ENCODE assay signal across 21 cellular contexts in the genomic region with DNA sequence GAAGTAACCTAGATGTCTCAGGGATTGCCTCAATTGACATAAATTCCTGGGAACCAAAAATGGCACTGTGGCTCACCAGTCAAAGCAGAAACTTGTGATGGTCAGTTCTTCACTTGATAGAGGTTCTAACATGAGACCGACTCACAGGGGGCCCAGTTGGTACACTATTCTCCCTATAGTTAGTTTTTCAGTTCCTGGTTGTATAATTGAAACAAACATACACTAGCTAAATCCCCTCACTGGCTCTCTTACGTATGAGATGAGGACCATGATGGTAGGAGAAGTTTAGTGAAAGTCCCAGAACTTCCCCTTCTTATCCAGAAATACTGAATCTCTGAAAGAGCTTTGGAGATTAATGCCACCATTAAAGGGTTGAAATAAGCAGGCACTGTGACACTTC. TPM values are rescaled to one million over a fixed set of nuclear protein-coding genes. Genes with fewer than 3 reads are reported as not detected.
"Had no signal": no experiment of that assay in that cellular context is flagged by ENCODE, and none has a peak within 500 bp of the region (broad histone marks: within the 10 kb centered on the region; RNA-seq: fewer than 3 reads in every experiment).

No MANE protein-coding gene starts in this region.

- H3K4me3 ChIP-seq: breast epithelium, esophagus muscularis mucosa, gastroesophageal sphincter, heart right ventricle, right lobe of liver had no signal

- H3K27ac Mint-ChIP-seq: activated CD8-positive, alpha-beta memory T cell treated with anti-CD3 and anti-CD28 coated beads, Interleukin-2, amount 10 ng/mL, durations not matched to agents 7 days and 5 days; activated naive CD4-positive, alpha-beta T cell treated with anti-CD3 and anti-CD28 coated beads for 36 hours; activated T-helper 2 cell treated with anti-CD3 and anti-CD28 coated beads, Interferon-gamma antibody, Interleukin-2, Interleukin-4, amounts not matched to agents 10 μg/mL and 5 μg/mL and 100 μg/mL, durations not matched to agents 14 hours and 24 hours and 36 hours; memory B cell; naive B cell had no signal

- H3K9me3 Mint-ChIP-seq: activated T-helper 2 cell treated with anti-CD3 and anti-CD28 coated beads, Interferon-gamma antibody, Interleukin-2, Interleukin-4, amounts not matched to agents 10 μg/mL and 5 μg/mL and 100 μg/mL, durations not matched to agents 14 hours and 24 hours and 36 hours had no signal

- DNase-seq: activated CD4-positive, alpha-beta T cell treated with anti-CD3 and anti-CD28 coated beads for 36 hours; activated CD4-positive, alpha-beta T cell treated with anti-CD3 and anti-CD28 coated beads, Interleukin-2, amount 50 U/mL, for 48 hours; activated CD8-positive, alpha-beta memory T cell treated with anti-CD3 and anti-CD28 coated beads, Interleukin-2, amount 10 ng/mL, durations not matched to agents 7 days and 5 days; activated naive CD4-positive, alpha-beta T cell treated with anti-CD3 and anti-CD28 coated beads for 36 hours; activated T-cell treated with anti-CD3 and anti-CD28 coated beads, Interleukin-2, amount 50 U/mL, for 1 hour; cerebellar nuclear complex; effector memory CD4-positive, alpha-beta T cell; heart right ventricle; naive B cell; right lobe of liver; small intestine; stimulated activated CD4-positive, alpha-beta T cell treated with anti-CD3 and anti-CD28 coated beads, Interleukin-15, amount 100 ng/mL, for 24 hours; stimulated activated CD4-positive, alpha-beta T cell treated with anti-CD3 and anti-CD28 coated beads, Interleukin-2, amount 100 ng/mL, for 48 hours; T-helper 17 cell had no signal

- H3K4me3 Mint-ChIP-seq: activated CD4-positive, alpha-beta T cell treated with anti-CD3 and anti-CD28 coated beads for 36 hours; activated CD8-positive, alpha-beta memory T cell treated with anti-CD3 and anti-CD28 coated beads, Interleukin-2, amount 10 ng/mL, durations not matched to agents 7 days and 5 days; activated naive CD4-positive, alpha-beta T cell treated with anti-CD3 and anti-CD28 coated beads for 36 hours; memory B cell; T-helper 17 cell had no signal

- ATAC-seq: activated CD4-positive, alpha-beta T cell treated with anti-CD3 and anti-CD28 coated beads for 36 hours; activated CD8-positive, alpha-beta memory T cell treated with anti-CD3 and anti-CD28 coated beads, Interleukin-2, amount 10 ng/mL, durations not matched to agents 7 days and 5 days; gastroesophageal sphincter; heart right ventricle; right lobe of liver; T-helper 17 cell had no signal

- H3K27me3 Mint-ChIP-seq: activated CD4-positive, alpha-beta T cell treated with anti-CD3 and anti-CD28 coated beads for 36 hours; activated CD8-positive, alpha-beta memory T cell treated with anti-CD3 and anti-CD28 coated beads, Interleukin-2, amount 10 ng/mL, durations not matched to agents 7 days and 5 days; T-helper 17 cell had no signal

- H2AFZ ChIP-seq: parathyroid adenoma had no signal

- H3K9me3 ChIP-seq: right lobe of liver had no signal

- H3K79me2 ChIP-seq: parathyroid adenoma had no signal

- H3K27me3 ChIP-seq: breast epithelium, gastroesophageal sphincter, right lobe of liver had no signal

- H3K27ac ChIP-seq: breast epithelium, esophagus muscularis mucosa, gastroesophageal sphincter, parathyroid adenoma, right lobe of liver had no signal

- H3K36me3 ChIP-seq: breast epithelium, esophagus muscularis mucosa, gastroesophageal sphincter, heart right ventricle, right lobe of liver had no signal

- H3K4me1 ChIP-seq: breast epithelium, parathyroid adenoma, right lobe of liver had no signal

RNA-seq across cellular contexts. Expression of gene S100B, which starts 2.7 kb away (rescaled TPM):
- total RNA-seq: activated CD4-positive, alpha-beta T cell treated with anti-CD3 and anti-CD28 coated beads for 36 hours; activated T-helper 2 cell treated with anti-CD3 and anti-CD28 coated beads, Interferon-gamma antibody, Interleukin-2, Interleukin-4, amounts not matched to agents 10 μg/mL and 5 μg/mL and 100 μg/mL, durations not matched to agents 14 hours and 24 hours and 36 hours; endothelial cell of umbilical vein; T-helper 17 cell had no signal
